13 cellular contexts compared by ENCODE assay signal in genomic region chr15:30904812-30905211, GRCh38. TPM values are rescaled to one million over a fixed set of nuclear protein-coding genes. Genes with fewer than 3 reads are reported as not detected.
DNase-seq lines count a peak whose midpoint lies in the region; ATAC-seq, FAIRE-seq and TF ChIP-seq lines count a peak whose summit lies in the region.
"Had no signal": no experiment of that assay in that cellular context is flagged by ENCODE, and none has a peak within 500 bp of the region (broad histone marks: within the 10 kb centered on the region; RNA-seq: fewer than 3 reads in every experiment).

No MANE protein-coding gene starts in this region.

- no peaks in the 10 kb centered on the region for H3K9me3 Mint-ChIP-seq in T-helper 2 cell treated with Interferon-gamma antibody and Interleukin-4, amounts not matched to agents 5 μg/mL and 100 μg/mL, for 36 hours
- H3K9me3 Mint-ChIP-seq in endothelial cell (ENCODE audit: unreplicated experiment), result no peaks in the 10 kb centered on the region

- H3K9me3 ChIP-seq in MM.1S (replicated peaks; ENCODE audit: insufficient read depth, low read length), result no peaks in the 10 kb centered on the region
- no peaks in the 10 kb centered on the region for H3K9me3 ChIP-seq in psoas muscle
- H3K9me3 ChIP-seq in pancreas, result no peaks in the 10 kb centered on the region

- peak overlapping the region; percentile 88 for H3K4me3 Mint-ChIP-seq in T-helper 2 cell treated with Interferon-gamma antibody and Interleukin-4, amounts not matched to agents 5 μg/mL and 100 μg/mL, for 36 hours
- H3K4me3 Mint-ChIP-seq in endothelial cell (ENCODE audit: unreplicated experiment), result peak overlapping the region; percentile 0

- H3K9ac ChIP-seq in MM.1S (ENCODE audit: low read length), result no peak overlapping the region

- TF ChIP-seq CTCF in MM.1S (IDR thresholded peaks at IDR 0.05; ENCODE audit: low read length) (no peak), endothelial cell (IDR thresholded peaks at IDR 0.05; ENCODE audit: unreplicated experiment) (no peak), psoas muscle (IDR thresholded peaks at IDR 0.05) (no peak), pancreas (IDR thresholded peaks at IDR 0.05) (no peak)

- no peak overlapping the region for H3K27ac Mint-ChIP-seq in T-helper 2 cell treated with Interferon-gamma antibody and Interleukin-4, amounts not matched to agents 5 μg/mL and 100 μg/mL, for 36 hours
- H3K27ac Mint-ChIP-seq in endothelial cell (ENCODE audit: unreplicated experiment), result no peak overlapping the region

- no peaks in the 10 kb centered on the region for H3K79me2 ChIP-seq in MM.1S (ENCODE audit: low read length)

- H4K20me1 ChIP-seq in MM.1S (ENCODE audit: insufficient read depth, low read length), result no peaks in the 10 kb centered on the region

- no peak for FAIRE-seq in pancreas (lab: Jason Lieb, UNC)

- H3K9me2 ChIP-seq in MM.1S (replicated peaks; ENCODE audit: insufficient read depth, low read length), result no peaks in the 10 kb centered on the region

- peak overlapping the region; percentile 55; the same call in 1 of the 2 replicates for H3K4me2 ChIP-seq in MM.1S (ENCODE audit: low read depth, low read length)

- intact Hi-C loops in psoas muscle (cut with DNase I) (loop anchor here (5.0 kb wide), 4 partner anchors 57 to 222 kb away; partner anchors contain the start of gene MTMR10 (in 1 of the 2)), pancreas (cut with DNase I) (no loop called here)

- H3K36me3 ChIP-seq in MM.1S (replicated peaks; ENCODE audit: insufficient read depth, low read length) (peaks cover 5% of the 10 kb centered on the region; the same call in 1 of the 2 replicates), psoas muscle (ENCODE audit: insufficient read depth in 1 of 2, low read depth in 1 of 2) (peaks cover 5 to 26% of the 10 kb centered on the region in 2 donors), pancreas (peaks cover 0 to 4% (median 0%) of the 10 kb centered on the region in 3 donors)

- POLR2A ChIA-PET in HEK293T (lab: Yijun Ruan, JAX), result interaction anchor here (1.8 kb wide), 1 partner anchor 13 kb away, joined by 4 read pairs; no protein-coding TSS in a partner anchor

- H3K27me3 ChIP-seq in MM.1S (replicated peaks; ENCODE audit: insufficient read depth, low read length) (no peaks in the 10 kb centered on the region), psoas muscle (ENCODE audit: insufficient read depth in 3 of 3, low read length in 2 of 3) (no peaks in the 10 kb centered on the region), pancreas (no peaks in the 10 kb centered on the region)

- H2AFZ ChIP-seq in MM.1S (ENCODE audit: low read length), result no peak overlapping the region

- H3K4me3 ChIP-seq in MM.1S (ENCODE audit: low read length) (no peak overlapping the region), psoas muscle (peak overlapping the region; percentile 86), pancreas (peak overlapping the region in 1 of 4 donors; percentile 86)

- CTCF ChIA-PET in HEK293T (lab: Yijun Ruan, JAX), result no interaction called here

- H3F3A ChIP-seq in MM.1S (ENCODE audit: insufficient read depth, low read length), result no peaks in the 10 kb centered on the region; the same call in 1 of the 2 replicates

- WGBS in psoas muscle, 3 donors, result 90 to 93% (median 91%) methylated on average over 5 of the region's 5 CpGs
- WGBS in pancreas, 2 donors, result 53 to 54% methylated on average over 5 of the region's 5 CpGs

- H3K27ac ChIP-seq in MM.1S (ENCODE audit: low read length) (no peak overlapping the region), psoas muscle (peak overlapping the region; percentile 89), pancreas (no peak overlapping the region)

- ATAC-seq in psoas muscle (no peak), pancreas (no peak)

- no peaks in the 10 kb centered on the region for H3K27me3 Mint-ChIP-seq in T-helper 2 cell treated with Interferon-gamma antibody and Interleukin-4, amounts not matched to agents 5 μg/mL and 100 μg/mL, for 36 hours (ENCODE audit: low read depth)
- H3K27me3 Mint-ChIP-seq in endothelial cell (ENCODE audit: unreplicated experiment), result peaks cover 2% of the 10 kb centered on the region

- peaks cover 18% of the 10 kb centered on the region for H3K4me1 Mint-ChIP-seq in T-helper 2 cell treated with Interferon-gamma antibody and Interleukin-4, amounts not matched to agents 5 μg/mL and 100 μg/mL, for 36 hours (ENCODE audit: low read depth)
- H3K4me1 Mint-ChIP-seq in endothelial cell (ENCODE audit: unreplicated experiment), result peaks cover 6% of the 10 kb centered on the region

- no peaks in the 10 kb centered on the region for H3K4me1 ChIP-seq in MM.1S (ENCODE audit: low read length)
- H3K4me1 ChIP-seq in psoas muscle, result peaks cover 27% of the 10 kb centered on the region
- H3K4me1 ChIP-seq in pancreas, result peaks cover 0 to 12% (median 4%) of the 10 kb centered on the region in 3 donors

- no peak for DNase-seq in T-helper 2 cell treated with Interferon-gamma antibody and Interleukin-4, amounts not matched to agents 5 μg/mL and 100 μg/mL, for 36 hours (ENCODE audit: low spot score)
- DNase-seq in T-helper 2 cell (no peak), MM.1S (no peak), endothelial cell (ENCODE audit: low spot score) (no peak), psoas muscle (no peak), pancreas (no peak), HEK293T (ENCODE audit: extremely low spot score) (no peak), NCI-H510A (lab: John Stamatoyannopoulos, UW) (no peak)
- DNase-seq: activated CD4-positive, alpha-beta T cell treated with anti-CD3 and anti-CD28 coated beads for 4 hours; caudate nucleus; hypothalamus; NCI-H1092; OCI-M1 had no signal

- peaks cover 38% of the 10 kb centered on the region for H3K36me3 Mint-ChIP-seq in T-helper 2 cell treated with Interferon-gamma antibody and Interleukin-4, amounts not matched to agents 5 μg/mL and 100 μg/mL, for 36 hours (ENCODE audit: low read depth)
- H3K36me3 Mint-ChIP-seq in endothelial cell (ENCODE audit: low read depth, unreplicated experiment), result peaks cover 11% of the 10 kb centered on the region

TF ChIP-seq in HEK293T, 16 proteins besides CTCF, POLR2A, EP300 and RAD21:
- TF ChIP-seq BHLHE40 (IDR thresholded peaks at IDR 0.05; ENCODE audit: borderline replicate concordance) (no peak), ARNT (IDR thresholded peaks at IDR 0.05) (no peak), ZNF384 (IDR thresholded peaks at IDR 0.05) (no peak), PKNOX1 (IDR thresholded peaks at IDR 0.05) (no peak), ELF4 (IDR thresholded peaks at IDR 0.05) (no peak), NFRKB (IDR thresholded peaks at IDR 0.05) (no peak), LEF1 (IDR thresholded peaks at IDR 0.05; ENCODE audit: borderline replicate concordance) (no peak)

RNA-seq across cellular contexts. Expression of gene FAN1, which starts 1.1 kb away (rescaled TPM):
- 17.5 TPM for total RNA-seq in endothelial cell (ENCODE audit: unreplicated experiment)
- total RNA-seq in psoas muscle, result 10 to 100 TPM; 13.5 to 27.5 (median 25.2) TPM
- polyA plus RNA-seq in psoas muscle, result 10 to 100 TPM; 12.4 to 64.2 (median 13.5) TPM
- 10 to 100 TPM in 2 of 6 donors, 1 to 10 TPM in 4; 4.2 to 13.0 (median 8.8) TPM for total RNA-seq in pancreas
- 10 to 100 TPM; 15.0 to 18.0 TPM for polyA plus RNA-seq in pancreas

Comparison
In these comparisons a context has a peak if more than half of its experiments do, and no peak if none do; other contexts are left out.
1. intact Hi-C loops: an anchor here in psoas muscle (5.0 kb wide); none called in pancreas.